Comparison of ENCODE assay signal across 8 cellular contexts in the genomic region with DNA sequence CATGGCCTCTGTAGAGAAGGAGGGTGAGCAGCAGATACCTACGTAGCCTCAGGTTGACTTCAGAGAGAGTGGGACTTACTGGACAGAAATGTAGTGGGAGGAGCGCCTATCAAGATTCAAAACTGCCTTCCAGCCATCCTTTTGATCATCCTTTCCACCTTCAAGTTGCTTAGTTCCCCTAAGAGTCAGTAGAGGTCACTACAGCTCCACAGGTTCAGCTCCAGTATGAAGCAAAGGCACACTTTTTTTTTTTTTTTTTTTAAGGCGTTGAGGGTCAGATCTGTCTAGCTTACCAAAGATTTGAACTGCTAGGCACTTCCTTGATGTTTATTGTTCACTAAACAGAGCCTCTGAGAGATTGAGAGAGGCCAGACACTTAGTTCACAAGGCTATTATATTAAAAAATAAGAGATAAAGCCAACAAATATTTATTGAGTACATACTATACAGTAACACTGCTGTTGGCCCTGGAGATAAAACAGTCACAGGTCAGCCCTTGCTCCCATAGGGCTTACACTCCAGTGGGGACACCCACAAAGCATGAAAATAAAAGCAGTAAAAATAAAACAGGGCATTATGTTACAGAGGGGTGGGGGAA. TPM values are rescaled to one million over a fixed set of nuclear protein-coding genes. Genes with fewer than 3 reads are reported as not detected.
A peak's percentile ranks its signal among the peaks of the same experiment; 100 is the strongest.
DNase-seq lines count a peak whose midpoint lies in the region; ATAC-seq and TF ChIP-seq lines count a peak whose summit lies in the region.

No MANE protein-coding gene starts in this region.

- CTCF ChIA-PET in HEK293T (lab: Yijun Ruan, JAX) = interaction anchor here (0.6 to 1.2 kb wide), 7 partner anchors 31 to 413 kb away, joined by 3 to 4 read pairs (median 3); no protein-coding TSS in a partner anchor

- no peaks in the 10 kb centered on the region for H3F3A ChIP-seq in OCI-LY1 (ENCODE audit: insufficient read depth, low read length)
- peaks cover 12% of the 10 kb centered on the region for H3F3A ChIP-seq in smooth muscle cell (ENCODE audit: low read depth)

- H3K4me3 ChIP-seq in OCI-LY1 (ENCODE audit: low read depth, low read length, poor library complexity, severe bottlenecking) (no peak overlapping the region), adipocyte (ENCODE audit: low read length) (no peak overlapping the region), right atrium auricular region (no peak overlapping the region), smooth muscle cell (no peak overlapping the region)

- H3K36me3 ChIP-seq in OCI-LY1 (ENCODE audit: insufficient read depth, low read length) (peaks cover 46% of the 10 kb centered on the region), adipocyte (ENCODE audit: control insufficient read depth, insufficient read depth, low read length, severe bottlenecking) (peaks cover 38% of the 10 kb centered on the region), right atrium auricular region (peaks cover 34% of the 10 kb centered on the region), smooth muscle cell (ENCODE audit: low read depth) (no peaks in the 10 kb centered on the region)

- H3K9ac ChIP-seq in OCI-LY1 (ENCODE audit: low read length) (no peak overlapping the region), adipocyte (ENCODE audit: low read length) (peak overlapping the region; percentile 66), smooth muscle cell (ENCODE audit: low read depth) (no peak overlapping the region)

- H3K27ac ChIP-seq in OCI-LY1 (ENCODE audit: low read depth, low read length, poor library complexity, severe bottlenecking) (no peak overlapping the region), right atrium auricular region (no peak overlapping the region), smooth muscle cell (ENCODE audit: low read depth) (peak overlapping the region; percentile 13)

- H3K9me3 ChIP-seq in OCI-LY1 (ENCODE audit: low read length) (no peaks in the 10 kb centered on the region), adipocyte (ENCODE audit: control insufficient read depth, low read length) (no peaks in the 10 kb centered on the region), right atrium auricular region (no peaks in the 10 kb centered on the region), smooth muscle cell (replicated peaks; ENCODE audit: low read depth) (no peaks in the 10 kb centered on the region)

- H3K27me3 ChIP-seq in OCI-LY1 (ENCODE audit: insufficient read depth, low read length) (no peaks in the 10 kb centered on the region), adipocyte (replicated peaks; ENCODE audit: control insufficient read depth, insufficient read depth, low read length) (no peaks in the 10 kb centered on the region), right atrium auricular region (no peaks in the 10 kb centered on the region), smooth muscle cell (ENCODE audit: low read depth) (no peaks in the 10 kb centered on the region)

- peak; percentile 82 for TF ChIP-seq CTCF in OCI-LY1 (IDR thresholded peaks at IDR 0.05; ENCODE audit: low read length)
- peak; percentile 42 to 79 for TF ChIP-seq CTCF in right atrium auricular region (IDR thresholded peaks at IDR 0.05)
- TF ChIP-seq CTCF in smooth muscle cell (IDR thresholded peaks at IDR 0.05; ENCODE audit: borderline replicate concordance, insufficient read depth, poor library complexity, severe bottlenecking) = peak; percentile 76

- DNase-seq in DMS 273 treated with DMSO at 0.1 percent for 48 hours (lab: John Stamatoyannopoulos, UW) (peak; percentile 35), HEK293T (ENCODE audit: extremely low spot score) (peak; percentile 64), adipocyte (ENCODE audit: low read depth) (peak; percentile 71), right atrium auricular region (ENCODE audit: low spot score) (no peak), smooth muscle cell (lab: John Stamatoyannopoulos, UW; ENCODE audit: unreplicated experiment) (no peak)
- DNase-seq in activated CD8-positive, alpha-beta memory T cell treated with anti-CD3 and anti-CD28 coated beads, Interleukin-2, amount 50 U/mL, for 4 hours = no peak

- H3K4me2 ChIP-seq in OCI-LY1 (ENCODE audit: low read length) = no peak overlapping the region
- H3K4me2 ChIP-seq in smooth muscle cell = no peak overlapping the region

- POLR2A ChIA-PET in HEK293T (lab: Yijun Ruan, JAX) = interaction anchor here (1.1 to 2.4 kb wide), 2 partner anchors 19 to 71 kb away, joined by 4 to 9 read pairs; a partner anchor contains a TSS

- H4K20me1 ChIP-seq in OCI-LY1 (ENCODE audit: insufficient read depth, low read length) (no peaks in the 10 kb centered on the region), smooth muscle cell (ENCODE audit: low read depth) (no peaks in the 10 kb centered on the region)

- H3K9me2 ChIP-seq in OCI-LY1 (ENCODE audit: low read depth, low read length) = no peaks in the 10 kb centered on the region

- peaks cover 22% of the 10 kb centered on the region for H3K4me1 ChIP-seq in OCI-LY1 (ENCODE audit: insufficient read depth, low read length, severe bottlenecking)
- H3K4me1 ChIP-seq in adipocyte (ENCODE audit: control insufficient read depth, insufficient read depth, low read length) = peaks cover 17% of the 10 kb centered on the region
- peaks cover 0 to 20% of the 10 kb centered on the region in 2 donors for H3K4me1 ChIP-seq in right atrium auricular region
- peaks cover 7% of the 10 kb centered on the region for H3K4me1 ChIP-seq in smooth muscle cell (ENCODE audit: low read depth)

- H2AFZ ChIP-seq in OCI-LY1 (ENCODE audit: low read length) (no peak overlapping the region), smooth muscle cell (ENCODE audit: low read depth) (no peak overlapping the region)

- H3K79me2 ChIP-seq in OCI-LY1 (ENCODE audit: insufficient read depth, low read length) = no peaks in the 10 kb centered on the region
- no peaks in the 10 kb centered on the region for H3K79me2 ChIP-seq in smooth muscle cell (ENCODE audit: low read depth)

- WGBS in smooth muscle cell (ENCODE audit: low lambda C conversion rate) = 38% methylated on average over 3 of the region's 3 CpGs

- ATAC-seq in HG03108 (IDR thresholded peaks at IDR 0.05; ENCODE audit: unreplicated experiment) = no peak

TF ChIP-seq in HEK293T, 16 proteins besides CTCF, POLR2A, EP300 and RAD21:
- peak; percentile 100 for TF ChIP-seq ZNF384 (IDR thresholded peaks at IDR 0.05)
- no peak for TF ChIP-seq FOXM1 (IDR thresholded peaks at IDR 0.05; ENCODE audit: borderline replicate concordance)
- TF ChIP-seq, protein P1, sequence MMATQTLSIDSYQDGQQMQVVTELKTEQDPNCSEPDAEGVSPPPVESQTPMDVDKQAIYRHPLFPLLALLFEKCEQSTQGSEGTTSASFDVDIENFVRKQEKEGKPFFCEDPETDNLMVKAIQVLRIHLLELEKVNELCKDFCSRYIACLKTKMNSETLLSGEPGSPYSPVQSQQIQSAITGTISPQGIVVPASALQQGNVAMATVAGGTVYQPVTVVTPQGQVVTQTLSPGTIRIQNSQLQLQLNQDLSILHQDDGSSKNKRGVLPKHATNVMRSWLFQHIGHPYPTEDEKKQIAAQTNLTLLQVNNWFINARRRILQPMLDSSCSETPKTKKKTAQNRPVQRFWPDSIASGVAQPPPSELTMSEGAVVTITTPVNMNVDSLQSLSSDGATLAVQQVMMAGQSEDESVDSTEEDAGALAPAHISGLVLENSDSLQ (IDR thresholded peaks at IDR 0.05) = no peak
- TF ChIP-seq BHLHE40 (IDR thresholded peaks at IDR 0.05; ENCODE audit: borderline replicate concordance) = no peak
- TF ChIP-seq FOXK2 (IDR thresholded peaks at IDR 0.05) = no peak

RNA-seq across cellular contexts. Expression of a gene that starts 3.1 kb away (rescaled TPM):
- total RNA-seq in right atrium auricular region = 1 to 10 TPM; 1.6 to 5.8 TPM
- total RNA-seq in smooth muscle cell = 3.4 and 5.4 TPM in 2 replicates
- polyA plus RNA-seq in smooth muscle cell = 3.5 and 5.1 TPM in 2 replicates

RNA-seq across cellular contexts. Expression of a gene that starts 16.6 kb away (rescaled TPM):
- total RNA-seq in right atrium auricular region (under 1 TPM in 1 of 2 donors, not detected in 1; 0.39 TPM), smooth muscle cell (4.6 and 8.7 TPM in 2 replicates)
- polyA plus RNA-seq in smooth muscle cell = 4.4 and 5.3 TPM in 2 replicates

RNA-seq across cellular contexts. Expression of a gene that starts 18.7 kb away (rescaled TPM):
- total RNA-seq in right atrium auricular region = 10 to 100 TPM; 52.4 to 68.2 TPM
- 53.6 and 56.2 TPM in 2 replicates for total RNA-seq in smooth muscle cell
- 364 and 392 TPM in 2 replicates for polyA plus RNA-seq in smooth muscle cell

RNA-seq across cellular contexts. Expression of a gene that starts 19.0 kb away (rescaled TPM):
- total RNA-seq in right atrium auricular region (1 to 10 TPM; 4.6 to 8.3 TPM), smooth muscle cell (11.1 and 23.5 TPM in 2 replicates)
- 20.6 and 26.3 TPM in 2 replicates for polyA plus RNA-seq in smooth muscle cell

RNA-seq across cellular contexts. Expression of a gene that starts 24.4 kb away (rescaled TPM):
- total RNA-seq in right atrium auricular region = 10 to 100 TPM; 17.6 to 44.7 TPM
- 28.5 and 34.9 TPM in 2 replicates for total RNA-seq in smooth muscle cell
- polyA plus RNA-seq in smooth muscle cell = 16.3 and 23.5 TPM in 2 replicates

Comparison
In these comparisons a context has a peak if more than half of its experiments do, and no peak if none do; other contexts are left out.
1. DNase-seq: peak in DMS 273 treated with DMSO at 0.1 percent for 48 hours (single experiment), HEK293T (single experiment) and adipocyte (single experiment); none in right atrium auricular region (single experiment), smooth muscle cell (single experiment) and activated CD8-positive, alpha-beta memory T cell treated with anti-CD3 and anti-CD28 coated beads, Interleukin-2, amount 50 U/mL, for 4 hours (single experiment).
2. Peak in every context shown above with its lines, with median percentiles within 50 percentile points of each other: CTCF ChIP-seq.